ENCODE assay signal across 35 cellular contexts in the genomic region with DNA sequence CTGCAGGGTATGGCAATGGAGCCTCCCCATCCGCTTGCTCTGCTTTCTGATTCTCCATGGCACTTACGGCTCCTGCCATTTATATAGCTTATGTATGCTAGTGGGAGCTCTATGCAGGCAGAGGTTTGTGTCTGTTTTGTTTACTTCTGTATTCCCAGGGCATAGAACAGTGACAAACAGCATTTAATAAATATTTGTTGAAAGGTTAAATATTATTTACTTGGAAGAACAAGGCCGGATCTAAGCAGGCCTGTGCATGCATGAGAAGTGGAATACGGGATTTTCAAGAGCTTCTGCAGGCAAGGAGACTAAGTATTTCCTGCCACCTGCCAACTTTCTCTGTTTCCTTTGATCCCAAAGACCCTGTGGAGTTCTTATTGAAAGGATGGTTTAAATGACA.
"Had no signal": no experiment of that assay in that cellular context is flagged by ENCODE, and none has a peak within 500 bp of the region (broad histone marks: within the 10 kb centered on the region; RNA-seq: fewer than 3 reads in every experiment).

No MANE protein-coding gene starts in this region.

- H3K4me3 ChIP-seq: PC-9 had no signal

- FAIRE-seq: bronchial epithelial cell, RCC 7860 had no signal

- H3K36me3 Mint-ChIP-seq: brain had no signal

- ATAC-seq: activated T-cell treated with anti-CD3 and anti-CD28 coated beads, Interleukin-2, amount 50 U/mL, for 72 hours; activated T-helper 17 cell treated with anti-CD3 and anti-CD28 coated beads, Interleukin-2, amount 50 U/mL, for 72 hours; Right ventricle myocardium inferior had no signal

- H3K4me3 Mint-ChIP-seq: activated B cell treated with CpG ODN at 0.5 μM for 24 hours; activated CD4-positive, alpha-beta memory T cell treated with anti-CD3 and anti-CD28 coated beads for 36 hours; activated naive CD4-positive, alpha-beta T cell treated with anti-CD3 and anti-CD28 coated beads, Interleukin-2, amount 50 U/mL, for 24 hours; activated T-cell treated with anti-CD3 and anti-CD28 coated beads, Interleukin-2, amount 50 U/mL, for 72 hours; activated T-helper 17 cell treated with anti-CD3 and anti-CD28 coated beads, Interleukin-2, amount 50 U/mL, for 72 hours; brain had no signal

- H3K4me1 Mint-ChIP-seq: activated B cell treated with CpG ODN at 0.5 μM for 24 hours, brain had no signal

- H3K27ac ChIP-seq: KMS-11, PC-9, RWPE1, VCaP had no signal

- DNase-seq: activated B cell treated with CpG ODN at 0.5 μM for 24 hours; activated CD4-positive, alpha-beta memory T cell treated with anti-CD3 and anti-CD28 coated beads for 36 hours; activated CD4-positive, alpha-beta T cell treated with anti-CD3 and anti-CD28 coated beads for 4 hours; activated CD4-positive, alpha-beta T cell treated with anti-CD3 and anti-CD28 coated beads, Interleukin-2, amount 50 U/mL, for 1 hour; activated CD4-positive, CD25-positive, alpha-beta regulatory T cell treated with anti-CD3 and anti-CD28 coated beads, Interleukin-2, amount 50 U/mL, for 72 hours; activated gamma-delta T cell; activated naive CD4-positive, alpha-beta T cell treated with Interleukin-2 at 50 U/mL for 16 hours; activated T-cell treated with anti-CD3 and anti-CD28 coated beads, Interleukin-2, amount 50 U/mL, for 1 hour; activated T-cell treated with anti-CD3 and anti-CD28 coated beads, Interleukin-2, amount 50 U/mL, for 72 hours; anterior cingulate cortex; caudate nucleus; cerebellar nuclear complex; MM.1S; MV-4-11; NCI-H1092; NCI-H1436 treated with DMSO at 0.1 percent for 48 hours; NCI-H187; NCI-H2029 treated with DMSO at 0.1 percent for 48 hours; NCI-H2107; NCI-H226; PC-9; SIG-M5; SW 1271; T-helper 1 cell; T-helper 2 cell; T-helper 9 cell had no signal

- H3K27ac Mint-ChIP-seq: activated B cell treated with CpG ODN at 0.5 μM for 24 hours; activated CD4-positive, alpha-beta memory T cell treated with anti-CD3 and anti-CD28 coated beads for 36 hours; activated naive CD4-positive, alpha-beta T cell treated with anti-CD3 and anti-CD28 coated beads, Interleukin-2, amount 50 U/mL, for 24 hours; activated T-cell treated with anti-CD3 and anti-CD28 coated beads, Interleukin-2, amount 50 U/mL, for 72 hours; activated T-helper 17 cell treated with anti-CD3 and anti-CD28 coated beads, Interleukin-2, amount 50 U/mL, for 72 hours; brain had no signal

- H3K27me3 Mint-ChIP-seq: activated B cell treated with CpG ODN at 0.5 μM for 24 hours; activated CD4-positive, alpha-beta memory T cell treated with anti-CD3 and anti-CD28 coated beads for 36 hours; activated naive CD4-positive, alpha-beta T cell treated with anti-CD3 and anti-CD28 coated beads, Interleukin-2, amount 50 U/mL, for 24 hours; activated T-helper 17 cell treated with anti-CD3 and anti-CD28 coated beads, Interleukin-2, amount 50 U/mL, for 72 hours; brain had no signal
